26 cellular contexts compared by ENCODE assay signal in the genomic region with DNA sequence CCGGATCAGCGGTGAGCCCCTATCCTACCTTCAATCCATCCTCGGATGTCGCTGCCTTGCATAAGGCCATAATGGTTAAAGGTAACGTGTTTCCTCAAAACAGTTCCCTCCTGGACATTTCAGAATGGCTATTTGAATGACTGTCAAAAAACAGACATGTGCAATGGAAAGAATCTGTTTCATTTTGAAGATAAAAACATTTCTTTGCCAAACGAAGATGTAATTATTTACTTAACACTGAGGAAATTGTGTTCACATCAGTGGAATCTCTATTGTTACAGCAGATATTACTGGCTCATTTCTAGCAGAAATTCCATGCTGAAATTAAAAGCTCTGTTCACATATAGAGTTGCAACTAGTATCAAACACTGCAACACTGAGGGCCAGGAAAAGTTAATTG. TPM values are rescaled to one million over a fixed set of nuclear protein-coding genes. Genes with fewer than 3 reads are reported as not detected.
DNase-seq lines count a peak whose midpoint lies in the region; ATAC-seq and TF ChIP-seq lines count a peak whose summit lies in the region.
"Had no signal": no experiment of that assay in that cellular context is flagged by ENCODE, and none has a peak within 500 bp of the region (broad histone marks: within the 10 kb centered on the region; RNA-seq: fewer than 3 reads in every experiment).

No MANE protein-coding gene starts in this region.

- 46% methylated on average over 6 of the region's 6 CpGs for WGBS in SK-N-SH (ENCODE audit: low lambda C conversion rate)
- WGBS in mesenchymal stem cell: 96% methylated on average over 5 of the region's 6 CpGs

- no peak overlapping the region; a peak in 1 of 4 replicates for H3K27ac ChIP-seq in SK-N-SH (ENCODE audit: low read depth in 2 of 2, low read length in 1 of 2)
- H3K27ac ChIP-seq in CD4-positive, alpha-beta memory T cell (ENCODE audit: low read depth, low read length): no peak overlapping the region
- H3K27ac ChIP-seq in mesenchymal stem cell (ENCODE audit: low read length, poor library complexity, severe bottlenecking): no peak overlapping the region
- H3K27ac ChIP-seq: 22Rv1, C4-2B, testis had no signal

- H2BK12ac ChIP-seq in mesenchymal stem cell (ENCODE audit: low read length in 2 of 2): no peak overlapping the region

- H4K91ac ChIP-seq in mesenchymal stem cell (ENCODE audit: low read length): no peak overlapping the region

- H4K20me1 ChIP-seq in SK-N-SH (ENCODE audit: insufficient read depth): peaks cover 54% of the 10 kb centered on the region

- no peaks in the 10 kb centered on the region for H3K9me3 Mint-ChIP-seq in CD4-positive, alpha-beta memory T cell
- no peaks in the 10 kb centered on the region for H3K9me3 Mint-ChIP-seq in activated CD4-positive, alpha-beta memory T cell treated with anti-CD3 and anti-CD28 coated beads for 36 hours
- H3K9me3 Mint-ChIP-seq: dendritic cell treated with granulocyte-macrophage colony-stimulating factor and Interleukin-4, amounts not matched to agents 40 ng/mL and 50 ng/mL, for 4 days; nephron progenitor cell; stimulated activated naive B cell treated with anti-CD40 and anti-IgM and Interleukin-4, amounts not matched to agents 10 μg/mL and 1 μg/mL and 100 μg/mL, for 72 hours; WTC11 had no signal

- H3K9me3 ChIP-seq in SK-N-SH (no peaks in the 10 kb centered on the region), mesenchymal stem cell (ENCODE audit: control insufficient read depth, low read length) (no peaks in the 10 kb centered on the region)
- H3K9me3 ChIP-seq in CD4-positive, alpha-beta memory T cell (ENCODE audit: control insufficient read depth in 1 of 2, low read length in 2 of 2): no peaks in the 10 kb centered on the region
- H3K9me3 ChIP-seq: MG63, ovary, testis had no signal

- peaks cover 0 to 31% of the 10 kb centered on the region in 2 experiments; a peak in 2 of 4 replicates for H3K4me1 ChIP-seq in SK-N-SH (ENCODE audit: control insufficient read depth in 1 of 2, insufficient read depth in 2 of 2, low read depth in 1 of 2, low read length in 1 of 2)
- peaks cover 77% of the 10 kb centered on the region for H3K4me1 ChIP-seq in CD4-positive, alpha-beta memory T cell (ENCODE audit: insufficient read depth, low read length)
- H3K4me1 ChIP-seq in mesenchymal stem cell (ENCODE audit: control insufficient read depth, insufficient read depth, low read depth, low read length): peaks cover 3% of the 10 kb centered on the region
- H3K4me1 ChIP-seq: testis had no signal

- H3K4me3 Mint-ChIP-seq in CD4-positive, alpha-beta memory T cell: peak overlapping the region in 4 of 8 donors; percentile 7 to 60 (median 59)
- H3K4me3 Mint-ChIP-seq in activated CD4-positive, alpha-beta memory T cell treated with anti-CD3 and anti-CD28 coated beads for 36 hours: peak overlapping the region; percentile 60
- H3K4me3 Mint-ChIP-seq: dendritic cell treated with granulocyte-macrophage colony-stimulating factor and Interleukin-4, amounts not matched to agents 40 ng/mL and 50 ng/mL, for 4 days; nephron progenitor cell; stimulated activated naive B cell treated with anti-CD40 and anti-IgM and Interleukin-4, amounts not matched to agents 10 μg/mL and 1 μg/mL and 100 μg/mL, for 72 hours; WTC11 had no signal

- peaks cover 89% of the 10 kb centered on the region for H3K79me2 ChIP-seq in SK-N-SH (ENCODE audit: insufficient read depth)

- TF ChIP-seq RAD21 in SK-N-SH (IDR thresholded peaks at IDR 0.05; ENCODE audit: low read length): no peak

- H2BK120ac ChIP-seq in mesenchymal stem cell (ENCODE audit: low read depth, low read length): no peak overlapping the region

- intact Hi-C loops in CD4-positive, alpha-beta memory T cell (cut with micrococcal nuclease): loop anchor here (5.0 to 10.0 kb wide), 2 partner anchors 1866 to 1929 kb away; partner anchors contain the start of genes CARNMT1, NMRK1 and OSTF1
- intact Hi-C loops in activated CD4-positive, alpha-beta memory T cell treated with anti-CD3 and anti-CD28 coated beads for 36 hours (cut with micrococcal nuclease): loop anchor here (1.0 to 10.0 kb wide), 5 partner anchors 9 to 1866 kb away; partner anchors contain the start of gene CARNMT1

- H4K8ac ChIP-seq in mesenchymal stem cell (ENCODE audit: low read length): peak overlapping the region; percentile 12

- H3K27ac Mint-ChIP-seq in CD4-positive, alpha-beta memory T cell: peak overlapping the region in 6 of 7 donors; percentile 13 to 99 (median 52)
- peak overlapping the region; percentile 89 for H3K27ac Mint-ChIP-seq in activated CD4-positive, alpha-beta memory T cell treated with anti-CD3 and anti-CD28 coated beads for 36 hours
- H3K27ac Mint-ChIP-seq: nephron progenitor cell; stimulated activated naive B cell treated with anti-CD40 and anti-IgM and Interleukin-4, amounts not matched to agents 10 μg/mL and 1 μg/mL and 100 μg/mL, for 72 hours had no signal

- DNase-seq in SK-N-SH: no peak
- DNase-seq in CD4-positive, alpha-beta memory T cell: no peak
- DNase-seq in activated CD4-positive, alpha-beta memory T cell treated with anti-CD3 and anti-CD28 coated beads for 36 hours: no peak
- DNase-seq in mesenchymal stem cell: no peak
- DNase-seq in NCI-H345 (lab: John Stamatoyannopoulos, UW): no peak
- DNase-seq in mesenteric fat pad (ENCODE audit: low spot score): no peak
- DNase-seq in Ammon's horn (ENCODE audit: low spot score): no peak
- DNase-seq: activated CD4-positive, alpha-beta T cell treated with anti-CD3 and anti-CD28 coated beads, Interleukin-2, amount 50 U/mL, for 4 hours; activated gamma-delta T cell; caudate nucleus; foreskin fibroblast; head of caudate nucleus; KBM-7; MG63; NCI-H1105; NCI-H187; nephron progenitor cell; ovary; SIG-M5; stimulated activated naive B cell treated with anti-CD40 and anti-IgM and Interleukin-4, amounts not matched to agents 10 μg/mL and 1 μg/mL and 100 μg/mL, for 72 hours; testis had no signal

- H3K79me1 ChIP-seq in mesenchymal stem cell (replicated peaks; ENCODE audit: low read length, poor library complexity, severe bottlenecking): peaks cover 10% of the 10 kb centered on the region

- H3K4ac ChIP-seq in mesenchymal stem cell (ENCODE audit: low read depth in 1 of 2, low read length in 2 of 2): no peak overlapping the region

- no peak for TF ChIP-seq CTCF in SK-N-SH (IDR thresholded peaks at IDR 0.05)

- H3K4me3 ChIP-seq in SK-N-SH (ENCODE audit: low read depth in 2 of 2, low read length in 1 of 2): no peak overlapping the region
- H3K4me3 ChIP-seq in CD4-positive, alpha-beta memory T cell (ENCODE audit: low read length in 2 of 2): no peak overlapping the region
- peak overlapping the region in 1 of 2 experiments; percentile 42 for H3K4me3 ChIP-seq in mesenchymal stem cell (ENCODE audit: insufficient read depth in 1 of 2, low read depth in 1 of 2, low read length in 2 of 2)
- H3K4me3 ChIP-seq: MG63, ovary, testis had no signal

- H3K4me1 Mint-ChIP-seq in CD4-positive, alpha-beta memory T cell: peaks cover 46 to 82% (median 63%) of the 10 kb centered on the region in 4 donors
- peaks cover 73% of the 10 kb centered on the region for H3K4me1 Mint-ChIP-seq in activated CD4-positive, alpha-beta memory T cell treated with anti-CD3 and anti-CD28 coated beads for 36 hours (ENCODE audit: low read depth)

- H3K14ac ChIP-seq in mesenchymal stem cell (ENCODE audit: low read length in 2 of 2): no peak overlapping the region

- H3K9ac ChIP-seq in SK-N-SH (no peak overlapping the region), mesenchymal stem cell (ENCODE audit: low read length) (peak overlapping the region; percentile 97)

- H2AFZ ChIP-seq in SK-N-SH (ENCODE audit: low read depth) (no peak overlapping the region), mesenchymal stem cell (ENCODE audit: low read depth, low read length) (no peak overlapping the region)

- H3K23ac ChIP-seq in mesenchymal stem cell (ENCODE audit: low read length in 2 of 2): no peak overlapping the region

- H3K18ac ChIP-seq in mesenchymal stem cell (ENCODE audit: low read depth in 1 of 2, low read length in 2 of 2): no peak overlapping the region

- H2BK5ac ChIP-seq in mesenchymal stem cell (ENCODE audit: low read depth, low read length, poor library complexity, severe bottlenecking): no peak overlapping the region

- peaks cover 35% of the 10 kb centered on the region for H3F3A ChIP-seq in SK-N-SH (replicated peaks; ENCODE audit: insufficient read depth)

- H3K36me3 Mint-ChIP-seq in CD4-positive, alpha-beta memory T cell: peaks cover 56 to 69% of the 10 kb centered on the region in 2 donors
- H3K36me3 Mint-ChIP-seq in activated CD4-positive, alpha-beta memory T cell treated with anti-CD3 and anti-CD28 coated beads for 36 hours: peaks cover 32% of the 10 kb centered on the region
- H3K36me3 Mint-ChIP-seq: stimulated activated naive B cell treated with anti-CD40 and anti-IgM and Interleukin-4, amounts not matched to agents 10 μg/mL and 1 μg/mL and 100 μg/mL, for 72 hours; WTC11 had no signal

- no peaks in the 10 kb centered on the region for H3K9me2 ChIP-seq in SK-N-SH

- H2BK15ac ChIP-seq in mesenchymal stem cell (ENCODE audit: low read depth, poor library complexity, severe bottlenecking): no peak overlapping the region

- no peaks in the 10 kb centered on the region for H3K27me3 Mint-ChIP-seq in CD4-positive, alpha-beta memory T cell
- H3K27me3 Mint-ChIP-seq in activated CD4-positive, alpha-beta memory T cell treated with anti-CD3 and anti-CD28 coated beads for 36 hours: no peaks in the 10 kb centered on the region
- H3K27me3 Mint-ChIP-seq: dendritic cell treated with granulocyte-macrophage colony-stimulating factor and Interleukin-4, amounts not matched to agents 40 ng/mL and 50 ng/mL, for 4 days had no signal

- POLR2A ChIA-PET in SK-N-SH (lab: Yijun Ruan, JAX): no interaction called here
- POLR2A ChIA-PET in CD4-positive, alpha-beta memory T cell (lab: Charles Lee; ENCODE audit: partially characterized antibody): interaction anchor here (1.3 to 1.5 kb wide), 2 partner anchors 24 to 26 kb away, joined by 4 to 6 read pairs; no protein-coding TSS in a partner anchor
- POLR2A ChIA-PET in activated CD4-positive, alpha-beta memory T cell treated with anti-CD3 and anti-CD28 coated beads for 36 hours (lab: Charles Lee): no interaction called here

- H3K27me3 ChIP-seq in SK-N-SH (ENCODE audit: insufficient read depth): no peaks in the 10 kb centered on the region
- no peaks in the 10 kb centered on the region for H3K27me3 ChIP-seq in CD4-positive, alpha-beta memory T cell (ENCODE audit: insufficient read depth, low read length)
- H3K27me3 ChIP-seq in mesenchymal stem cell (ENCODE audit: control insufficient read depth in 1 of 2, insufficient read depth in 1 of 2, low read length in 2 of 2): no peaks in the 10 kb centered on the region
- H3K27me3 ChIP-seq: MG63, ovary, testis had no signal

- CTCF ChIA-PET in SK-N-SH (lab: Yijun Ruan, JAX): no interaction called here
- CTCF ChIA-PET in CD4-positive, alpha-beta memory T cell (lab: Charles Lee; ENCODE audit: partially characterized antibody): interaction anchor here (1.6 to 2.2 kb wide), 2 partner anchors 49 to 51 kb away, joined by 5 to 10 read pairs; no protein-coding TSS in a partner anchor
- CTCF ChIA-PET in activated CD4-positive, alpha-beta memory T cell treated with anti-CD3 and anti-CD28 coated beads for 36 hours (lab: Charles Lee): interaction anchor here (2.2 kb wide), 1 partner anchor 51 kb away, joined by 8 read pairs; no protein-coding TSS in a partner anchor

- TF ChIP-seq EP300 in SK-N-SH (IDR thresholded peaks at IDR 0.05; ENCODE audit: borderline replicate concordance in 1 of 2, low read depth in 1 of 2, low read length in 1 of 2): no peak

- H3K4me2 ChIP-seq in SK-N-SH (0 out of 2 replicates have a peak overlapping the region, but pooled peaks have one; percentile 70), mesenchymal stem cell (ENCODE audit: low read length, poor library complexity, severe bottlenecking) (no peak overlapping the region)

- no peak overlapping the region for H2AK5ac ChIP-seq in mesenchymal stem cell (ENCODE audit: low read length, severe bottlenecking)

- no peak for ATAC-seq in SK-N-SH treated with all-trans-retinoic acid at 6 μM for 48 hours
- ATAC-seq: stimulated activated naive B cell treated with anti-CD40 and anti-IgM and Interleukin-4, amounts not matched to agents 10 μg/mL and 1 μg/mL and 100 μg/mL, for 72 hours; WTC11 had no signal

- peaks cover 54 to 88% of the 10 kb centered on the region in 2 experiments for H3K36me3 ChIP-seq in SK-N-SH (replicated peaks in 1 of 2; ENCODE audit: control insufficient read depth in 1 of 2, insufficient read depth in 2 of 2, low read length in 1 of 2)
- peaks cover 46% of the 10 kb centered on the region for H3K36me3 ChIP-seq in CD4-positive, alpha-beta memory T cell (ENCODE audit: insufficient read depth, low read length)
- peaks cover 14 to 96% of the 10 kb centered on the region in 2 experiments for H3K36me3 ChIP-seq in mesenchymal stem cell (ENCODE audit: control insufficient read depth in 1 of 2, insufficient read depth in 2 of 2, low read depth in 1 of 2, low read length in 2 of 2)
- H3K36me3 ChIP-seq: ovary had no signal

RNA-seq across cellular contexts. Expression of gene ANXA1, which starts 7.1 kb away (rescaled TPM):
- polyA plus RNA-seq in SK-N-SH (2012; rRNA removed): 443 and 608 TPM in 2 replicates
- 640 and 748 TPM in 2 replicates for polyA plus RNA-seq in SK-N-SH (2012; cell fraction: cytosol; rRNA removed)
- polyA plus RNA-seq in SK-N-SH (2012; cell fraction: nucleus; rRNA removed): 216 and 495 TPM in 2 replicates
- 100 to 1,000 TPM; 324 to 335 TPM for total RNA-seq in CD4-positive, alpha-beta memory T cell
- polyA plus RNA-seq in CD4-positive, alpha-beta memory T cell: 1,000 to 10,000 TPM in 1 of 2 donors, 100 to 1,000 TPM in 1; 621 to 1,202 TPM
- total RNA-seq in activated CD4-positive, alpha-beta memory T cell treated with anti-CD3 and anti-CD28 coated beads for 36 hours: 10 to 100 TPM; 67.7 to 67.9 TPM
- 429 TPM for polyA plus RNA-seq in mesenchymal stem cell (2013, experiment 1 of 2)
- polyA plus RNA-seq in mesenchymal stem cell (2013, experiment 2 of 2): 429 TPM
- 1,420 TPM for total RNA-seq in mesenteric fat pad

Comparison
In these comparisons a context has a peak if more than half of its experiments do, and no peak if none do; other contexts are left out.
1. RNA of gene ANXA1, which starts 7.1 kb away (total RNA-seq): 1,420 TPM in mesenteric fat pad (single experiment) and 324 to 335 TPM in CD4-positive, alpha-beta memory T cell; 67.7 to 67.9 TPM in activated CD4-positive, alpha-beta memory T cell treated with anti-CD3 and anti-CD28 coated beads for 36 hours; every median in the first group is over 4 times any median in the second.